Comparison of ENCODE assay signal across 1 cellular context in the genomic region with DNA sequence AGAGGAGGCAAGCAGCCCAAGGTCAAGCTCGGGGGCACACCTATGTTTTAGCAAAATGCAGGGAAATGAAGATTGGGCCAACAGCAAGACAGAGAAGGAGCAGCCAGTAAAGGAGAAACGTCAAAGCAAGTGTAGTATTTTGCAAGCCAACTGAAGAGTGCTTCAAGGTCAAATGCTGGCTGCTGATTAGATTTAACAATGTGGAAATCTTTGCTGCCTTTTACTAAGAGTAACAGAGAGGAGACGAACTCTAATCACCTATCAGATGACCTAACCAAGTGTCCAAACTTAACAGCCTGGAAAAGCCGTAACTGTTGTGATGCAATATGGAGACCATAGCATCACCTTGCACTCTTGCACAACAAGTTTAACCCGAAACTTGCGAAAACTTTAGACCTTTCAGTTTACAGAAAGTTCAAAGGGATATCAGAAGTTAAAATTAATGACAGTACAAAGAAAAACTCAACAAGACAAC.
TF ChIP-seq lines count a peak whose summit lies in the region.

No MANE protein-coding gene starts in this region.

TF ChIP-seq in HepG2, 621 proteins besides CTCF, POLR2A, EP300 and RAD21 (continued from another document and continues in another):
- TF ChIP-seq KAT8 (CRISPR knock-in tag; IDR thresholded peaks at IDR 0.05) (peak; percentile 84), PAWR (CRISPR knock-in tag; IDR thresholded peaks at IDR 0.05; ENCODE audit: borderline replicate concordance) (no peak), SATB2 (CRISPR knock-in tag; IDR thresholded peaks at IDR 0.05) (peak; percentile 79; the same call in 1 of the 2 replicates), ZBTB42 (CRISPR knock-in tag; IDR thresholded peaks at IDR 0.05) (no peak), SPEN (CRISPR knock-in tag; IDR thresholded peaks at IDR 0.05; ENCODE audit: low read depth) (peak; percentile 62; the same call in 1 of the 2 replicates), ZNF777 (CRISPR knock-in tag; IDR thresholded peaks at IDR 0.05) (no peak), FOSL1 (CRISPR knock-in tag; IDR thresholded peaks at IDR 0.05; ENCODE audit: borderline replicate concordance) (no peak), ZNF121 (CRISPR knock-in tag; IDR thresholded peaks at IDR 0.05) (no peak), GZF1 (CRISPR knock-in tag; IDR thresholded peaks at IDR 0.05) (no peak), ZNF546 (CRISPR knock-in tag; conservative IDR thresholded peaks at IDR 0.05) (no peak), SNAPC2 (CRISPR knock-in tag; IDR thresholded peaks at IDR 0.05) (peak; percentile 58; the same call in 1 of the 2 replicates), ZBTB3 (CRISPR knock-in tag; IDR thresholded peaks at IDR 0.05; ENCODE audit: borderline replicate concordance, low read depth) (0 out of 2 replicates have a peak, but pooled peaks have one; percentile 17), RFX3 (CRISPR knock-in tag; IDR thresholded peaks at IDR 0.05) (peak; percentile 40; the same call in 1 of the 2 replicates), ZNF543 (CRISPR knock-in tag; IDR thresholded peaks at IDR 0.05) (0 out of 2 replicates have a peak, but pooled peaks have one; percentile 27), BORCS8-MEF2B (CRISPR knock-in tag; IDR thresholded peaks at IDR 0.05) (0 out of 2 replicates have a peak, but pooled peaks have one; percentile 31), RBFOX2 (IDR thresholded peaks at IDR 0.05; ENCODE audit: low read depth, low read length) (no peak), RFXANK (CRISPR knock-in tag; IDR thresholded peaks at IDR 0.05) (0 out of 2 replicates have a peak, but pooled peaks have one; percentile 46)
- TF ChIP-seq, protein P1, sequence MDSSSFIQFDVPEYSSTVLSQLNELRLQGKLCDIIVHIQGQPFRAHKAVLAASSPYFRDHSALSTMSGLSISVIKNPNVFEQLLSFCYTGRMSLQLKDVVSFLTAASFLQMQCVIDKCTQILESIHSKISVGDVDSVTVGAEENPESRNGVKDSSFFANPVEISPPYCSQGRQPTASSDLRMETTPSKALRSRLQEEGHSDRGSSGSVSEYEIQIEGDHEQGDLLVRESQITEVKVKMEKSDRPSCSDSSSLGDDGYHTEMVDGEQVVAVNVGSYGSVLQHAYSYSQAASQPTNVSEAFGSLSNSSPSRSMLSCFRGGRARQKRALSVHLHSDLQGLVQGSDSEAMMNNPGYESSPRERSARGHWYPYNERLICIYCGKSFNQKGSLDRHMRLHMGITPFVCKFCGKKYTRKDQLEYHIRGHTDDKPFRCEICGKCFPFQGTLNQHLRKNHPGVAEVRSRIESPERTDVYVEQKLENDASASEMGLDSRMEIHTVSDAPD (CRISPR knock-in tag; IDR thresholded peaks at IDR 0.05), result peak; percentile 98
- TF ChIP-seq, protein P2, sequence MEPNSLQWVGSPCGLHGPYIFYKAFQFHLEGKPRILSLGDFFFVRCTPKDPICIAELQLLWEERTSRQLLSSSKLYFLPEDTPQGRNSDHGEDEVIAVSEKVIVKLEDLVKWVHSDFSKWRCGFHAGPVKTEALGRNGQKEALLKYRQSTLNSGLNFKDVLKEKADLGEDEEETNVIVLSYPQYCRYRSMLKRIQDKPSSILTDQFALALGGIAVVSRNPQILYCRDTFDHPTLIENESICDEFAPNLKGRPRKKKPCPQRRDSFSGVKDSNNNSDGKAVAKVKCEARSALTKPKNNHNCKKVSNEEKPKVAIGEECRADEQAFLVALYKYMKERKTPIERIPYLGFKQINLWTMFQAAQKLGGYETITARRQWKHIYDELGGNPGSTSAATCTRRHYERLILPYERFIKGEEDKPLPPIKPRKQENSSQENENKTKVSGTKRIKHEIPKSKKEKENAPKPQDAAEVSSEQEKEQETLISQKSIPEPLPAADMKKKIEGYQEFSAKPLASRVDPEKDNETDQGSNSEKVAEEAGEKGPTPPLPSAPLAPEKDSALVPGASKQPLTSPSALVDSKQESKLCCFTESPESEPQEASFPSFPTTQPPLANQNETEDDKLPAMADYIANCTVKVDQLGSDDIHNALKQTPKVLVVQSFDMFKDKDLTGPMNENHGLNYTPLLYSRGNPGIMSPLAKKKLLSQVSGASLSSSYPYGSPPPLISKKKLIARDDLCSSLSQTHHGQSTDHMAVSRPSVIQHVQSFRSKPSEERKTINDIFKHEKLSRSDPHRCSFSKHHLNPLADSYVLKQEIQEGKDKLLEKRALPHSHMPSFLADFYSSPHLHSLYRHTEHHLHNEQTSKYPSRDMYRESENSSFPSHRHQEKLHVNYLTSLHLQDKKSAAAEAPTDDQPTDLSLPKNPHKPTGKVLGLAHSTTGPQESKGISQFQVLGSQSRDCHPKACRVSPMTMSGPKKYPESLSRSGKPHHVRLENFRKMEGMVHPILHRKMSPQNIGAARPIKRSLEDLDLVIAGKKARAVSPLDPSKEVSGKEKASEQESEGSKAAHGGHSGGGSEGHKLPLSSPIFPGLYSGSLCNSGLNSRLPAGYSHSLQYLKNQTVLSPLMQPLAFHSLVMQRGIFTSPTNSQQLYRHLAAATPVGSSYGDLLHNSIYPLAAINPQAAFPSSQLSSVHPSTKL (CRISPR knock-in tag; IDR thresholded peaks at IDR 0.05), result peak; percentile 100
- TF ChIP-seq, protein P3, sequence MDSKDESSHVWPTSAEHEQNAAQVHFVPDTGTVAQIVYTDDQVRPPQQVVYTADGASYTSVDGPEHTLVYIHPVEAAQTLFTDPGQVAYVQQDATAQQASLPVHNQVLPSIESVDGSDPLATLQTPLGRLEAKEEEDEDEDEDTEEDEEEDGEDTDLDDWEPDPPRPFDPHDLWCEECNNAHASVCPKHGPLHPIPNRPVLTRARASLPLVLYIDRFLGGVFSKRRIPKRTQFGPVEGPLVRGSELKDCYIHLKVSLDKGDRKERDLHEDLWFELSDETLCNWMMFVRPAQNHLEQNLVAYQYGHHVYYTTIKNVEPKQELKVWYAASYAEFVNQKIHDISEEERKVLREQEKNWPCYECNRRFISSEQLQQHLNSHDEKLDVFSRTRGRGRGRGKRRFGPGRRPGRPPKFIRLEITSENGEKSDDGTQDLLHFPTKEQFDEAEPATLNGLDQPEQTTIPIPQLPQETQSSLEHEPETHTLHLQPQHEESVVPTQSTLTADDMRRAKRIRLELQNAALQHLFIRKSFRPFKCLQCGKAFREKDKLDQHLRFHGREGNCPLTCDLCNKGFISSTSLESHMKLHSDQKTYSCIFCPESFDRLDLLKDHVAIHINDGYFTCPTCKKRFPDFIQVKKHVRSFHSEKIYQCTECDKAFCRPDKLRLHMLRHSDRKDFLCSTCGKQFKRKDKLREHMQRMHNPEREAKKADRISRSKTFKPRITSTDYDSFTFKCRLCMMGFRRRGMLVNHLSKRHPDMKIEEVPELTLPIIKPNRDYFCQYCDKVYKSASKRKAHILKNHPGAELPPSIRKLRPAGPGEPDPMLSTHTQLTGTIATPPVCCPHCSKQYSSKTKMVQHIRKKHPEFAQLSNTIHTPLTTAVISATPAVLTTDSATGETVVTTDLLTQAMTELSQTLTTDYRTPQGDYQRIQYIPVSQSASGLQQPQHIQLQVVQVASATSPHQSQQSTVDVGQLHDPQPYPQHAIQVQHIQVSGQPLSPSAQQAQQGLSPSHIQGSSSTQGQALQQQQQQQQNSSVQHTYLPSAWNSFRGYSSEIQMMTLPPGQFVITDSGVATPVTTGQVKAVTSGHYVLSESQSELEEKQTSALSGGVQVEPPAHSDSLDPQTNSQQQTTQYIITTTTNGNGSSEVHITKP (CRISPR knock-in tag; IDR thresholded peaks at IDR 0.05; ENCODE audit: low read depth), result no peak
- TF ChIP-seq, protein P4, sequence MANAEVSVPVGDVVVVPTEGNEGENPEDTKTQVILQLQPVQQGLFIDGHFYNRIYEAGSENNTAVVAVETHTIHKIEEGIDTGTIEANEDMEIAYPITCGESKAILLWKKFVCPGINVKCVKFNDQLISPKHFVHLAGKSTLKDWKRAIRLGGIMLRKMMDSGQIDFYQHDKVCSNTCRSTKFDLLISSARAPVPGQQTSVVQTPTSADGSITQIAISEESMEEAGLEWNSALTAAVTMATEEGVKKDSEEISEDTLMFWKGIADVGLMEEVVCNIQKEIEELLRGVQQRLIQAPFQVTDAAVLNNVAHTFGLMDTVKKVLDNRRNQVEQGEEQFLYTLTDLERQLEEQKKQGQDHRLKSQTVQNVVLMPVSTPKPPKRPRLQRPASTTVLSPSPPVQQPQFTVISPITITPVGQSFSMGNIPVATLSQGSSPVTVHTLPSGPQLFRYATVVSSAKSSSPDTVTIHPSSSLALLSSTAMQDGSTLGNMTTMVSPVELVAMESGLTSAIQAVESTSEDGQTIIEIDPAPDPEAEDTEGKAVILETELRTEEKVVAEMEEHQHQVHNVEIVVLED (CRISPR knock-in tag; IDR thresholded peaks at IDR 0.05; ENCODE audit: borderline replicate concordance), result peak; percentile 63; the same call in 1 of the 2 replicates
- TF ChIP-seq, protein P5, sequence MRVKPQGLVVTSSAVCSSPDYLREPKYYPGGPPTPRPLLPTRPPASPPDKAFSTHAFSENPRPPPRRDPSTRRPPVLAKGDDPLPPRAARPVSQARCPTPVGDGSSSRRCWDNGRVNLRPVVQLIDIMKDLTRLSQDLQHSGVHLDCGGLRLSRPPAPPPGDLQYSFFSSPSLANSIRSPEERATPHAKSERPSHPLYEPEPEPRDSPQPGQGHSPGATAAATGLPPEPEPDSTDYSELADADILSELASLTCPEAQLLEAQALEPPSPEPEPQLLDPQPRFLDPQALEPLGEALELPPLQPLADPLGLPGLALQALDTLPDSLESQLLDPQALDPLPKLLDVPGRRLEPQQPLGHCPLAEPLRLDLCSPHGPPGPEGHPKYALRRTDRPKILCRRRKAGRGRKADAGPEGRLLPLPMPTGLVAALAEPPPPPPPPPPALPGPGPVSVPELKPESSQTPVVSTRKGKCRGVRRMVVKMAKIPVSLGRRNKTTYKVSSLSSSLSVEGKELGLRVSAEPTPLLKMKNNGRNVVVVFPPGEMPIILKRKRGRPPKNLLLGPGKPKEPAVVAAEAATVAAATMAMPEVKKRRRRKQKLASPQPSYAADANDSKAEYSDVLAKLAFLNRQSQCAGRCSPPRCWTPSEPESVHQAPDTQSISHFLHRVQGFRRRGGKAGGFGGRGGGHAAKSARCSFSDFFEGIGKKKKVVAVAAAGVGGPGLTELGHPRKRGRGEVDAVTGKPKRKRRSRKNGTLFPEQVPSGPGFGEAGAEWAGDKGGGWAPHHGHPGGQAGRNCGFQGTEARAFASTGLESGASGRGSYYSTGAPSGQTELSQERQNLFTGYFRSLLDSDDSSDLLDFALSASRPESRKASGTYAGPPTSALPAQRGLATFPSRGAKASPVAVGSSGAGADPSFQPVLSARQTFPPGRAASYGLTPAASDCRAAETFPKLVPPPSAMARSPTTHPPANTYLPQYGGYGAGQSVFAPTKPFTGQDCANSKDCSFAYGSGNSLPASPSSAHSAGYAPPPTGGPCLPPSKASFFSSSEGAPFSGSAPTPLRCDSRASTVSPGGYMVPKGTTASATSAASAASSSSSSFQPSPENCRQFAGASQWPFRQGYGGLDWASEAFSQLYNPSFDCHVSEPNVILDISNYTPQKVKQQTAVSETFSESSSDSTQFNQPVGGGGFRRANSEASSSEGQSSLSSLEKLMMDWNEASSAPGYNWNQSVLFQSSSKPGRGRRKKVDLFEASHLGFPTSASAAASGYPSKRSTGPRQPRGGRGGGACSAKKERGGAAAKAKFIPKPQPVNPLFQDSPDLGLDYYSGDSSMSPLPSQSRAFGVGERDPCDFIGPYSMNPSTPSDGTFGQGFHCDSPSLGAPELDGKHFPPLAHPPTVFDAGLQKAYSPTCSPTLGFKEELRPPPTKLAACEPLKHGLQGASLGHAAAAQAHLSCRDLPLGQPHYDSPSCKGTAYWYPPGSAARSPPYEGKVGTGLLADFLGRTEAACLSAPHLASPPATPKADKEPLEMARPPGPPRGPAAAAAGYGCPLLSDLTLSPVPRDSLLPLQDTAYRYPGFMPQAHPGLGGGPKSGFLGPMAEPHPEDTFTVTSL (CRISPR knock-in tag; IDR thresholded peaks at IDR 0.05; ENCODE audit: borderline replicate concordance), result peak; percentile 97; the same call in 1 of the 2 replicates
- TF ChIP-seq, protein P6, sequence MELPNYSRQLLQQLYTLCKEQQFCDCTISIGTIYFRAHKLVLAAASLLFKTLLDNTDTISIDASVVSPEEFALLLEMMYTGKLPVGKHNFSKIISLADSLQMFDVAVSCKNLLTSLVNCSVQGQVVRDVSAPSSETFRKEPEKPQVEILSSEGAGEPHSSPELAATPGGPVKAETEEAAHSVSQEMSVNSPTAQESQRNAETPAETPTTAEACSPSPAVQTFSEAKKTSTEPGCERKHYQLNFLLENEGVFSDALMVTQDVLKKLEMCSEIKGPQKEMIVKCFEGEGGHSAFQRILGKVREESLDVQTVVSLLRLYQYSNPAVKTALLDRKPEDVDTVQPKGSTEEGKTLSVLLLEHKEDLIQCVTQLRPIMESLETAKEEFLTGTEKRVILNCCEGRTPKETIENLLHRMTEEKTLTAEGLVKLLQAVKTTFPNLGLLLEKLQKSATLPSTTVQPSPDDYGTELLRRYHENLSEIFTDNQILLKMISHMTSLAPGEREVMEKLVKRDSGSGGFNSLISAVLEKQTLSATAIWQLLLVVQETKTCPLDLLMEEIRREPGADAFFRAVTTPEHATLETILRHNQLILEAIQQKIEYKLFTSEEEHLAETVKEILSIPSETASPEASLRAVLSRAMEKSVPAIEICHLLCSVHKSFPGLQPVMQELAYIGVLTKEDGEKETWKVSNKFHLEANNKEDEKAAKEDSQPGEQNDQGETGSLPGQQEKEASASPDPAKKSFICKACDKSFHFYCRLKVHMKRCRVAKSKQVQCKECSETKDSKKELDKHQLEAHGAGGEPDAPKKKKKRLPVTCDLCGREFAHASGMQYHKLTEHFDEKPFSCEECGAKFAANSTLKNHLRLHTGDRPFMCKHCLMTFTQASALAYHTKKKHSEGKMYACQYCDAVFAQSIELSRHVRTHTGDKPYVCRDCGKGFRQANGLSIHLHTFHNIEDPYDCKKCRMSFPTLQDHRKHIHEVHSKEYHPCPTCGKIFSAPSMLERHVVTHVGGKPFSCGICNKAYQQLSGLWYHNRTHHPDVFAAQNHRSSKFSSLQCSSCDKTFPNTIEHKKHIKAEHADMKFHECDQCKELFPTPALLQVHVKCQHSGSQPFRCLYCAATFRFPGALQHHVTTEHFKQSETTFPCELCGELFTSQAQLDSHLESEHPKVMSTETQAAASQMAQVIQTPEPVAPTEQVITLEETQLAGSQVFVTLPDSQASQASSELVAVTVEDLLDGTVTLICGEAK (IDR thresholded peaks at IDR 0.05), result no peak
- TF ChIP-seq, protein P6 (CRISPR knock-in tag; IDR thresholded peaks at IDR 0.05), result no peak
